In genomic region chr1:67687649-67688048, GRCh38 we compare ENCODE assay signal across 8 cellular contexts. TPM values are rescaled to one million over a fixed set of nuclear protein-coding genes. Genes with fewer than 3 reads are reported as not detected.
DNase-seq lines count a peak whose midpoint lies in the region; ATAC-seq and TF ChIP-seq lines count a peak whose summit lies in the region.

No MANE protein-coding gene starts in this region.

- CTCF ChIA-PET in PC-3 (lab: Charles Lee): no interaction called here

- H3K9me3 ChIP-seq in PC-3 (ENCODE audit: low read length) (no peaks in the 10 kb centered on the region), endocrine pancreas (ENCODE audit: control insufficient read depth, low read length) (no peaks in the 10 kb centered on the region), skeletal muscle satellite cell (replicated peaks; ENCODE audit: low read length) (no peaks in the 10 kb centered on the region)

- H3K79me2 ChIP-seq in PC-3 (ENCODE audit: low read length): peaks cover 35% of the 10 kb centered on the region

- peak overlapping the region; percentile 87 for H3K4me3 ChIP-seq in PC-3 (ENCODE audit: low read length)
- H3K4me3 ChIP-seq in endocrine pancreas (ENCODE audit: control insufficient read depth, insufficient read depth, low read length): peak overlapping the region; percentile 77
- peak overlapping the region; percentile 90 for H3K4me3 ChIP-seq in skeletal muscle satellite cell (ENCODE audit: low read length)

- no peaks in the 10 kb centered on the region for H3K9me2 ChIP-seq in PC-3 (replicated peaks; ENCODE audit: low read length)

- peaks cover 33% of the 10 kb centered on the region for H3K36me3 ChIP-seq in PC-3 (ENCODE audit: low read depth, low read length)
- no peaks in the 10 kb centered on the region for H3K36me3 ChIP-seq in endocrine pancreas (ENCODE audit: control insufficient read depth, insufficient read depth, low read length)
- peaks cover 31% of the 10 kb centered on the region for H3K36me3 ChIP-seq in skeletal muscle satellite cell (ENCODE audit: insufficient read depth, low read length)

- POLR2A ChIA-PET in PC-3 (lab: Charles Lee; ENCODE audit: unreplicated experiment): no interaction called here

- H3K27me3 ChIP-seq in PC-3 (ENCODE audit: low read length) (no peaks in the 10 kb centered on the region), endocrine pancreas (ENCODE audit: control insufficient read depth, insufficient read depth, low read length) (no peaks in the 10 kb centered on the region), skeletal muscle satellite cell (ENCODE audit: control insufficient read depth, insufficient read depth, low read length) (no peaks in the 10 kb centered on the region)

- H3F3A ChIP-seq in PC-3 (ENCODE audit: low read length, unreplicated experiment): peaks cover 30% of the 10 kb centered on the region

- no peak for TF ChIP-seq CTCF in PC-3 (conservative IDR thresholded peaks at IDR 0.05; ENCODE audit: low read depth, low read length)

- no TSS peak for BruUV-seq in PC-3 (replicated peaks; lab: Mats Ljungman, UMichigan)

- H3K9ac ChIP-seq in PC-3 (ENCODE audit: low read length): peak overlapping the region; percentile 65
- no peak overlapping the region for H3K9ac ChIP-seq in endocrine pancreas (ENCODE audit: control insufficient read depth, insufficient read depth, low read length)
- H3K9ac ChIP-seq in skeletal muscle satellite cell (ENCODE audit: low read depth, low read length): peak overlapping the region; percentile 97

- peaks cover 31% of the 10 kb centered on the region for H4K20me1 ChIP-seq in PC-3 (ENCODE audit: low read length)

- H3K4me2 ChIP-seq in PC-3 (ENCODE audit: low read length) (peak overlapping the region; percentile 96), skeletal muscle satellite cell (ENCODE audit: low read length) (peak overlapping the region; percentile 92)

- DNase-seq in SIG-M5 treated with dmso at 0.1 percent for 504 hours (lab: John Stamatoyannopoulos, UW; ENCODE audit: unreplicated experiment) (peak; percentile 81), SIG-M5 (lab: John Stamatoyannopoulos, UW) (no peak), PC-3 (peak; percentile 79), NCI-H1048 (lab: John Stamatoyannopoulos, UW) (no peak), NCI-H69 (lab: John Stamatoyannopoulos, UW) (no peak)

- H2AFZ ChIP-seq in PC-3 (ENCODE audit: low read length): no peak overlapping the region

- intact Hi-C loops in PC-3 (cut with micrococcal nuclease): loop anchor here (2.0 to 10.0 kb wide), 2 partner anchors 21 to 697 kb away; no protein-coding TSS in a partner anchor

- peak overlapping the region; percentile 93 for H3K27ac ChIP-seq in PC-3 (ENCODE audit: low read length)

- peaks cover 38% of the 10 kb centered on the region for H3K4me1 ChIP-seq in PC-3 (ENCODE audit: insufficient read depth, low read length)
- H3K4me1 ChIP-seq in endocrine pancreas (ENCODE audit: control insufficient read depth, insufficient read depth, low read length): peaks cover 13% of the 10 kb centered on the region
- H3K4me1 ChIP-seq in skeletal muscle satellite cell (ENCODE audit: control insufficient read depth, insufficient read depth, low read length): peaks cover 32% of the 10 kb centered on the region

- no peak for ATAC-seq in PC-3
- ATAC-seq in GM21360 (IDR thresholded peaks at IDR 0.05; ENCODE audit: unreplicated experiment): no peak

RNA-seq across cellular contexts. Expression of gene GADD45A, which starts 2.6 kb away (rescaled TPM):
- total RNA-seq in PC-3 (2014; rRNA removed): 129 and 153 TPM in 2 replicates
- 22.9 and 30.2 TPM in 2 replicates for total RNA-seq in skeletal muscle satellite cell (2012; rRNA removed)

Comparison
In these comparisons a context has a peak if more than half of its experiments do, and no peak if none do; other contexts are left out.
1. DNase-seq: peak in SIG-M5 treated with dmso at 0.1 percent for 504 hours (single experiment) and PC-3 (single experiment); none in SIG-M5 (single experiment), NCI-H1048 (single experiment) and NCI-H69 (single experiment).
2. Peak in every context shown above with its lines, with median percentiles within 50 percentile points of each other: H3K4me3 ChIP-seq.